ENCODE assay signal across 8 cellular contexts in the genomic region with DNA sequence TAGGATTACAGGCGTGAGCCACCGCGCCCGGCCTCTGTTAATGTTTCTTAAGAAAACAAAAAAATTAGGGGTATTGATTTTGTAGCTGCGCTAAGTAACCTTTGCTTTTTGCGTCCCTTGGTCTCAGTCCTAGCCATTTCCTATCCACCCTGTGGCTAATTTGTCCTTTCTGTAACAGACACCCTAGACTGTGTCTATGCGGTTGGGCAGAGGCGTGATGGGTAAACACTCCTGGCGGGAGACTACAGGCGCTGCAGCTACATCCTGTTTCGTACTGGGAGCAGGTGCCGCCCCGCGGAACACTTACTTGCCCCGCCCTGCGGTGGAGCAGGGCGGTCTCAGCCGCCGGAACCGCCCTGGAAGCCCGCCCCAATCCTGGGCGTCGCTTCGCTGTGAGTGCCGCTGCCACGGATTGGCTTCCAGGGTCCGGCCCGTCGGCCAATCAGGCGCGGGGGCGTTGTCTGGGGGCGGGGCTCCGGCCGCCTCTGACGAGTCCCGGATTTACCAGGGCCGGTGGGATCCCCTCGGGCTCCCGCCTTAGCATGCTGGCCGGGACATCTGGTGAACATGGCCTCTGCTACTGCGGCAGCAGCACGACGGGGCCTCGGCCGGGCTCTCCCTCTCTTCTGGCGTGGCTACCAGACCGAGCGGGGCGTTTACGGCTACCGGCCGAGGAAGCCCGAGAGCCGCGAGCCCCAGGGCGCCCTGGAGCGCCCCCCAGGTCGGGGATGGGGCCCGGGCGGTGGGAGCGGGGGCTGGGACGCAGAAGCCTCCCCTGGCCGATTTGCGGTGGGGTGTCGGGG. TPM values are rescaled to one million over a fixed set of nuclear protein-coding genes. Genes with fewer than 3 reads are reported as not detected.
DNase-seq lines count a peak whose midpoint lies in the region; ATAC-seq and TF ChIP-seq lines count a peak whose summit lies in the region.

A gene with protein sequence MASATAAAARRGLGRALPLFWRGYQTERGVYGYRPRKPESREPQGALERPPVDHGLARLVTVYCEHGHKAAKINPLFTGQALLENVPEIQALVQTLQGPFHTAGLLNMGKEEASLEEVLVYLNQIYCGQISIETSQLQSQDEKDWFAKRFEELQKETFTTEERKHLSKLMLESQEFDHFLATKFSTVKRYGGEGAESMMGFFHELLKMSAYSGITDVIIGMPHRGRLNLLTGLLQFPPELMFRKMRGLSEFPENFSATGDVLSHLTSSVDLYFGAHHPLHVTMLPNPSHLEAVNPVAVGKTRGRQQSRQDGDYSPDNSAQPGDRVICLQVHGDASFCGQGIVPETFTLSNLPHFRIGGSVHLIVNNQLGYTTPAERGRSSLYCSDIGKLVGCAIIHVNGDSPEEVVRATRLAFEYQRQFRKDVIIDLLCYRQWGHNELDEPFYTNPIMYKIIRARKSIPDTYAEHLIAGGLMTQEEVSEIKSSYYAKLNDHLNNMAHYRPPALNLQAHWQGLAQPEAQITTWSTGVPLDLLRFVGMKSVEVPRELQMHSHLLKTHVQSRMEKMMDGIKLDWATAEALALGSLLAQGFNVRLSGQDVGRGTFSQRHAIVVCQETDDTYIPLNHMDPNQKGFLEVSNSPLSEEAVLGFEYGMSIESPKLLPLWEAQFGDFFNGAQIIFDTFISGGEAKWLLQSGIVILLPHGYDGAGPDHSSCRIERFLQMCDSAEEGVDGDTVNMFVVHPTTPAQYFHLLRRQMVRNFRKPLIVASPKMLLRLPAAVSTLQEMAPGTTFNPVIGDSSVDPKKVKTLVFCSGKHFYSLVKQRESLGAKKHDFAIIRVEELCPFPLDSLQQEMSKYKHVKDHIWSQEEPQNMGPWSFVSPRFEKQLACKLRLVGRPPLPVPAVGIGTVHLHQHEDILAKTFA (plus strand): TSS at position 488 of the 803 bp plus-strand sequence. CDS start 80 bp downstream, at position 568.

- intact Hi-C loops in T-helper 1 cell treated with Interleukin-12 subunit alpha and Interleukin-12 subunit beta and Interleukin-4 antibody, amounts not matched to agents 30 ng/mL and 1 ng/mL, for 36 hours (cut with micrococcal nuclease), result loop anchor here (1.0 to 5.0 kb wide), 13 partner anchors 25 to 1234 kb away; a partner anchor contains a TSS
- intact Hi-C loops in left cardiac atrium (cut with DNase I), result loop anchor here in 1 of 2 donors (2.0 kb wide), 1 partner anchor 26 kb away; a partner anchor contains a TSS

- in situ Hi-C loops in GM13976 (cut with MboI; ENCODE audit: low sequenced_read_pairs, unreplicated experiment), result no loop called here

- H3K4me3 Mint-ChIP-seq in progenitor cell of endocrine pancreas (ENCODE audit: low read depth), result peak within 1 kb of the TSS; percentile 83

- H3K27ac Mint-ChIP-seq in progenitor cell of endocrine pancreas, result peak within 1 kb of the TSS; percentile 93

- no peak for TF ChIP-seq CTCF in GM13976 (IDR thresholded peaks at IDR 0.05; ENCODE audit: borderline replicate concordance, control extremely low read depth, extremely low read depth, insufficient read depth, missing control alignments)
- TF ChIP-seq CTCF in progenitor cell of endocrine pancreas (IDR thresholded peaks at IDR 0.05; ENCODE audit: unreplicated experiment), result peak; percentile 53

- ATAC-seq in HG02870 (IDR thresholded peaks at IDR 0.05; ENCODE audit: unreplicated experiment) (peak; percentile 92), left cardiac atrium (peak; percentile 100)

- DNase-seq in GM13976 (ENCODE audit: low spot score) (peak; percentile 100), NCI-H146 treated with DMSO at 0.1 percent for 48 hours (lab: John Stamatoyannopoulos, UW; ENCODE audit: unreplicated experiment) (peak; percentile 100), amniotic stem cell (lab: John Stamatoyannopoulos, UW) (peak; percentile 95), left cardiac atrium (peak; percentile 98), progenitor cell of endocrine pancreas (ENCODE audit: low spot score, unreplicated experiment) (peak; percentile 100), ureter (ENCODE audit: low spot score) (peak; percentile 99)

- H3K9me3 Mint-ChIP-seq in progenitor cell of endocrine pancreas (ENCODE audit: low read depth), result no peaks in the 10 kb centered on the region

- H3K4me1 Mint-ChIP-seq in progenitor cell of endocrine pancreas (ENCODE audit: low read depth), result peaks cover 9% of the 10 kb centered on the region

- no peaks in the 10 kb centered on the region for H3K27me3 Mint-ChIP-seq in progenitor cell of endocrine pancreas

- H3K36me3 Mint-ChIP-seq in progenitor cell of endocrine pancreas (ENCODE audit: insufficient read depth), result no peaks in the 10 kb centered on the region

RNA-seq across cellular contexts. Expression of the gene that starts here (rescaled TPM):
- total RNA-seq in T-helper 1 cell treated with Interleukin-12 subunit alpha and Interleukin-12 subunit beta and Interleukin-4 antibody, amounts not matched to agents 30 ng/mL and 1 ng/mL, for 36 hours, result 27.4 and 29.5 TPM in 2 replicates
- total RNA-seq in left cardiac atrium (10 to 100 TPM; 14.2 to 18.2 TPM), progenitor cell of endocrine pancreas (43.6 and 44.5 TPM in 2 replicates), ureter (25.4 TPM)

Comparison
In these comparisons a context has a peak if more than half of its experiments do, and no peak if none do; other contexts are left out.
1. Peak in every context shown above with its lines: DNase-seq and ATAC-seq.